ENCODE assay signal across 11 cellular contexts in the genomic region with DNA sequence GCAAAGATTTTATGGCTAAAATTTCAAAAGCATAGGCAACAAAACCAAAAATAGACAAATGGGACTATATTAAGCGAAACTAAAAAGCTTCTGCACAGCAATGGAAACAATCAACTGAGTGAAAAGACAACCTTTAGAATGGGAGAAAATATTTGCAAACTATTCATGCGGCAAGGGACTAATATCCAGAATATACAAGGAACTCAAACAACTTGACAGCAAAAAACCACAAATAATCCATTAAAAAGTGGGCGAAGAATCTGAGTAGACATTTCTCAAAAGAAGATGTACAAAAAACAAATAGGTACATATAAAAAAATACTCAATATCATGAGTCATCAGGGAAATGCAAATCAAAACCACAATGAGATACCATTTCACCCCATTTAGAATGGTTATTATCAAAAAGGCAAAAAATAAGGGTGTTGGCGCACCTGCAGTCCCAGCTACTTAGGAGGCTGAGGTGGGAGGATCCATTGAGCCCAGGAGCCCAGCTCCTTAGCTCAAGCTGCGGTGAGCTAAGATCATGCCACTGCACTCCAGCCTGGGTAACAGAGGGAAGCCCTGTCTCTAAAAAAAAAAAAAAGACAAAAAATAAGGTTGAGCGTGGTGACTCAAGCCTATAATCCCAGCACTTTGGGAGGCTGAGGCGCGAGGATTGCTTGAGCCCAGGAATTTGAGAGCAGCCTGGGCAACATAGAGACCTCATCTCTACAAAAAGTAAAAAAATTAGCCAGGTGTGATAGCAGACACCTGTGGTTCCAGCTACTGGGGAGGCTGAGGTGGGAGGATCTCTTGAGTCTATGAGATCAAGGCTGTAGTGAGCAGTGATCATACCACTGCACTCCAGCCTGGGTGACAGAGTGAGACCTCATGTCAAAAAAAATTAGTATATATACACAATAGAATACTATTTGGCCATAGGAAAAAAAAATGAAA. TPM values are rescaled to one million over a fixed set of nuclear protein-coding genes. Genes with fewer than 3 reads are reported as not detected.
DNase-seq lines count a peak whose midpoint lies in the region; ATAC-seq, FAIRE-seq and TF ChIP-seq lines count a peak whose summit lies in the region.
"Had no signal": no experiment of that assay in that cellular context is flagged by ENCODE, and none has a peak within 500 bp of the region (broad histone marks: within the 10 kb centered on the region; RNA-seq: fewer than 3 reads in every experiment).

No MANE protein-coding gene starts in this region.

- peak overlapping the region; percentile 98 for H3K27ac ChIP-seq in DOHH2 (ENCODE audit: low read depth, low read length)

- POLR2A ChIA-PET in WTC11 (lab: Charles Lee), result no interaction called here

- peak overlapping the region; percentile 67 for H3K4me3 ChIP-seq in DOHH2 (ENCODE audit: low read length)
- H3K4me3 ChIP-seq: smooth muscle cell had no signal

- TF ChIP-seq CTCF in DOHH2 (IDR thresholded peaks at IDR 0.05; ENCODE audit: low read depth, low read length, poor library complexity, severe bottlenecking) (no peak), WTC11 (IDR thresholded peaks at IDR 0.05) (no peak)

- H3K27ac Mint-ChIP-seq in effector memory CD8-positive, alpha-beta T cell, result peak overlapping the region; percentile 75 to 79
- no peak overlapping the region for H3K27ac Mint-ChIP-seq in WTC11

- DNase-seq in GM19239 (ENCODE audit: insufficient read length, low spot score) (no peak), T follicular helper cell (ENCODE audit: low read depth) (peak; percentile 38), medulla oblongata (ENCODE audit: extremely low spot score) (no peak), WTC11 (ENCODE audit: low spot score) (no peak), NCI-H2171 treated with DMSO at 0.1 percent for 48 hours (lab: John Stamatoyannopoulos, UW) (no peak), COLO668 (lab: John Stamatoyannopoulos, UW; ENCODE audit: unreplicated experiment) (no peak)
- no peak for DNase-seq in effector memory CD8-positive, alpha-beta T cell
- DNase-seq: islet precursor cell, NCI-H2081 treated with DMSO at 0.1 percent for 48 hours had no signal

- H3K9me2 ChIP-seq in DOHH2 (replicated peaks; ENCODE audit: control insufficient read depth, low read length), result no peaks in the 10 kb centered on the region

- peak overlapping the region; percentile 98 for H3K4me2 ChIP-seq in DOHH2 (ENCODE audit: low read length)
- H3K4me2 ChIP-seq: smooth muscle cell had no signal

- H3K4me1 Mint-ChIP-seq in effector memory CD8-positive, alpha-beta T cell (ENCODE audit: low read depth in 2 of 2), result peaks cover 22 to 23% of the 10 kb centered on the region in 2 donors
- H3K4me1 Mint-ChIP-seq in WTC11, result peaks cover 4% of the 10 kb centered on the region

- H3K9me3 Mint-ChIP-seq in effector memory CD8-positive, alpha-beta T cell, result no peaks in the 10 kb centered on the region
- peaks cover 5% of the 10 kb centered on the region for H3K9me3 Mint-ChIP-seq in WTC11

- no peaks in the 10 kb centered on the region for H3K27me3 Mint-ChIP-seq in effector memory CD8-positive, alpha-beta T cell
- no peaks in the 10 kb centered on the region for H3K27me3 Mint-ChIP-seq in WTC11 (ENCODE audit: low read depth)

- peaks cover 53% of the 10 kb centered on the region for H3F3A ChIP-seq in DOHH2 (ENCODE audit: control insufficient read depth, insufficient read depth)

- peaks cover 25% of the 10 kb centered on the region for H3K79me2 ChIP-seq in DOHH2 (ENCODE audit: control insufficient read depth, low read length)

- H3K36me3 ChIP-seq in DOHH2 (ENCODE audit: control insufficient read depth, low read length), result peaks cover 4% of the 10 kb centered on the region

- peak overlapping the region; percentile 49 to 56 for H3K4me3 Mint-ChIP-seq in effector memory CD8-positive, alpha-beta T cell
- H3K4me3 Mint-ChIP-seq in WTC11, result no peak overlapping the region

- H3K4me1 ChIP-seq in DOHH2 (ENCODE audit: control insufficient read depth, low read length), result peaks cover 74% of the 10 kb centered on the region

- FAIRE-seq in GM19239 (lab: Jason Lieb, UNC), result peak; percentile 91

- no peaks in the 10 kb centered on the region for H3K27me3 ChIP-seq in DOHH2 (ENCODE audit: control insufficient read depth, low read length)

- H4K20me1 ChIP-seq in DOHH2 (ENCODE audit: control insufficient read depth, insufficient read depth, low read depth, low read length), result no peaks in the 10 kb centered on the region

- CTCF ChIA-PET in WTC11 (lab: Charles Lee), result no interaction called here

- ATAC-seq in effector memory CD8-positive, alpha-beta T cell (replicated peaks), result no peak
- ATAC-seq in WTC11, result no peak

- no peaks in the 10 kb centered on the region for H3K9me3 ChIP-seq in DOHH2 (ENCODE audit: control insufficient read depth, insufficient read depth, low read length)

- H3K36me3 Mint-ChIP-seq in effector memory CD8-positive, alpha-beta T cell (ENCODE audit: insufficient read depth), result peaks cover 8% of the 10 kb centered on the region
- peaks cover 11% of the 10 kb centered on the region for H3K36me3 Mint-ChIP-seq in WTC11

TF ChIP-seq in WTC11, 78 proteins besides CTCF, POLR2A, EP300 and RAD21:
- TF ChIP-seq ZNF317 (CRISPR knock-in tag; IDR thresholded peaks at IDR 0.05; ENCODE audit: borderline replicate concordance, low read depth) (no peak), RORB (CRISPR knock-in tag; IDR thresholded peaks at IDR 0.05) (no peak)

RNA-seq across cellular contexts. Expression of a gene that starts 4.2 kb away (rescaled TPM):
- total RNA-seq in WTC11 (2021), result 30.7 to 32.7 TPM (median 32.0 TPM) in 3 replicates

RNA-seq across cellular contexts. Expression of a gene that starts 17.0 kb away (rescaled TPM):
- 0.41 to 0.48 TPM (median 0.46 TPM) in 3 replicates for total RNA-seq in WTC11 (2021)
